In genomic region chr6:134822920-134823430, GRCh38 we compare ENCODE assay signal across 8 cellular contexts.
DNase-seq lines count a peak whose midpoint lies in the region; ATAC-seq and TF ChIP-seq lines count a peak whose summit lies in the region.

No MANE protein-coding gene starts in this region.

- no peaks in the 10 kb centered on the region for H3K27me3 ChIP-seq in kidney epithelial cell (ENCODE audit: control insufficient read depth, insufficient read depth, low read length)

- peak; percentile 68 for ATAC-seq in HG02763 (IDR thresholded peaks at IDR 0.05; ENCODE audit: unreplicated experiment)

- DNase-seq in A172 (ENCODE audit: low spot score) (peak; percentile 86), GM12865 (ENCODE audit: low read depth) (peak; percentile 79), NCI-H128 (lab: John Stamatoyannopoulos, UW; ENCODE audit: unreplicated experiment) (peak; percentile 45), SKM-1 (lab: John Stamatoyannopoulos, UW; ENCODE audit: unreplicated experiment) (peak; percentile 59), kidney epithelial cell (ENCODE audit: low read depth) (no peak)
- peak; percentile 36 for DNase-seq in central memory CD4-positive, alpha-beta T cell
- peak; percentile 7 to 24 for DNase-seq in stimulated activated CD4-positive, alpha-beta T cell treated with anti-CD3 and anti-CD28 coated beads, Interleukin-2, amount 100 ng/mL, for 24 hours

- no peaks in the 10 kb centered on the region for H3K36me3 ChIP-seq in kidney epithelial cell (ENCODE audit: control insufficient read depth, insufficient read depth, low read length)

- TF ChIP-seq CTCF in GM12865 (IDR thresholded peaks at IDR 0.05; ENCODE audit: insufficient read depth, low read depth, low read length, missing control alignments): peak; percentile 88
- peak; percentile 88 for TF ChIP-seq CTCF in kidney epithelial cell (IDR thresholded peaks at IDR 0.05; ENCODE audit: insufficient read depth, low read length, poor library complexity, severe bottlenecking)

- no peak overlapping the region for H3K4me3 ChIP-seq in GM12865 (ENCODE audit: low read depth, low read length)
- H3K4me3 ChIP-seq in kidney epithelial cell (ENCODE audit: low read depth, low read length): no peak overlapping the region
